Comparison of ENCODE assay signal across 8 cellular contexts in genomic region chr2:11753452-11753885, GRCh38. TPM values are rescaled to one million over a fixed set of nuclear protein-coding genes. Genes with fewer than 3 reads are reported as not detected.
DNase-seq lines count a peak whose midpoint lies in the region; ATAC-seq and TF ChIP-seq lines count a peak whose summit lies in the region.

No MANE protein-coding gene starts in this region.

- 21 to 26% (median 23%) methylated on average over 4 to 5 of the region's 5 CpGs for WGBS in heart left ventricle, 4 donors
- 50 to 54% methylated on average over 5 of the region's 5 CpGs for WGBS in testis, 2 donors

- H3K27me3 ChIP-seq in heart left ventricle = no peaks in the 10 kb centered on the region
- no peaks in the 10 kb centered on the region for H3K27me3 ChIP-seq in testis

- intact Hi-C loops in heart left ventricle (cut with DNase I) (no loop called here), testis (cut with DNase I; ENCODE audit: low total_unique reads) (no loop called here)

- DNase-seq in activated T-cell treated with anti-CD3 and anti-CD28 coated beads, Interleukin-2, amount 50 U/mL, for 1 hour = peak; percentile 53
- DNase-seq in activated T-cell treated with anti-CD3 and anti-CD28 coated beads for 4 hours = no peak
- peak; percentile 83 to 94 (median 87) for DNase-seq in NCI-H1417 (lab: John Stamatoyannopoulos, UW)
- peak; percentile 64 for DNase-seq in UCSD-AML1 (lab: John Stamatoyannopoulos, UW; ENCODE audit: unreplicated experiment)
- DNase-seq in heart left ventricle = no peak
- no peak for DNase-seq in testis
- DNase-seq in NCI-H82 treated with DMSO at 0.1 percent for 48 hours (lab: John Stamatoyannopoulos, UW; ENCODE audit: unreplicated experiment) = no peak

- no peaks in the 10 kb centered on the region for H3K9me3 ChIP-seq in heart left ventricle
- H3K9me3 ChIP-seq in testis = no peaks in the 10 kb centered on the region

- peak overlapping the region in 4 of 12 donors; percentile 23 to 76 (median 42) for H3K27ac ChIP-seq in heart left ventricle
- peak overlapping the region; percentile 52 to 65 for H3K27ac ChIP-seq in testis

- peaks cover 0 to 75% (median 35%) of the 10 kb centered on the region in 12 donors for H3K4me1 ChIP-seq in heart left ventricle
- peaks cover 35% of the 10 kb centered on the region for H3K4me1 ChIP-seq in testis

- no peak for TF ChIP-seq CTCF in heart left ventricle (IDR thresholded peaks at IDR 0.05)
- TF ChIP-seq CTCF in testis (IDR thresholded peaks at IDR 0.05) = no peak

- TF ChIP-seq POLR2A in heart left ventricle (IDR thresholded peaks at IDR 0.05) (no peak), testis (IDR thresholded peaks at IDR 0.05) (no peak)

- H3K4me3 ChIP-seq in heart left ventricle (peak overlapping the region in 3 of 12 donors; percentile 7 to 37 (median 11)), testis (no peak overlapping the region)

- ATAC-seq in HG02798 (IDR thresholded peaks at IDR 0.05; ENCODE audit: poor library complexity, unreplicated experiment) (peak; percentile 70), heart left ventricle (peak; percentile 16 to 58 (median 40))

- H3K36me3 ChIP-seq in heart left ventricle (no peaks in the 10 kb centered on the region), testis (ENCODE audit: low read depth, missing control alignments) (no peaks in the 10 kb centered on the region)

RNA-seq across cellular contexts. Expression of gene LPIN1, which starts 7.0 kb away (rescaled TPM):
- total RNA-seq in heart left ventricle (10 to 100 TPM; 24.3 to 54.8 (median 43.8) TPM), testis (100 to 1,000 TPM in 1 of 2 donors, 10 to 100 TPM in 1; 90.0 to 198 TPM)
- polyA plus RNA-seq in heart left ventricle (10 to 100 TPM; 15.0 to 57.1 TPM), testis (ENCODE audit: insufficient read depth, low read depth, low replicate concordance) (169 TPM)

Comparison
In these comparisons a context has a peak if more than half of its experiments do, and no peak if none do; other contexts are left out.
1. DNase-seq: peak in activated T-cell treated with anti-CD3 and anti-CD28 coated beads, Interleukin-2, amount 50 U/mL, for 1 hour (single experiment), NCI-H1417 (3 of 3) and UCSD-AML1 (single experiment); none in activated T-cell treated with anti-CD3 and anti-CD28 coated beads for 4 hours (single experiment), heart left ventricle (0 of 5), testis (single experiment) and NCI-H82 treated with DMSO at 0.1 percent for 48 hours (single experiment).